Comparison of ENCODE assay signal across 11 cellular contexts in the genomic region with DNA sequence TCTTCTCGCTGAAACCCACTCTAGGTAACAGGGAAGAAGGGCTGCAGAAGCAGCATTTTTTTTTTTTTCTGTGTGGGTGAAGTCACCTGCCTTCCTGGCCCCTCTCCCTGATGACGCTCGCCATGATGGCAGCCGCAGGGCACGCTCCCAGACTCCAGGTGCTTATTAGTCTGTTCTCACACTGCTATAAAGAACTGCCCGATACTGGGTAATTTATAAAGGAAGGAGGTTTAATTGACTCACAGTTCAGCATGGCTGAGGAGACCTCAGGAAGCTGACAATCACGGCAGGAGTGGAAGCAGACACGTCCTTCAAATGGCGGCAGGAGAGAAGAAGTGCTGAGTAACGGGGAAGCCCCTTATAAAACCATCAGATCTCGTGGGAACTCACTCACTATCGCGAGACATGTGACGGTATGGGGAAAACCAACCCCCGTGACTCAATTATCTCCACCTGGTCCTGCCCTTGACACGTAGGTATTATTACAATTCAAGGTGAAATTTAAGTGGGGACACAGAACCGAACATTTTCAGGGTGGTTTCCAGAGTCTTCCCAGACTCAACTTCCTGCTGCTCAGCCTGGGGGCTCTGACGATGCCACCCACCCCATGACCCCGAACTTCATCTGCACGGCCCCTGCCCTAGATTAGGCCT. TPM values are rescaled to one million over a fixed set of nuclear protein-coding genes. Genes with fewer than 3 reads are reported as not detected.
DNase-seq lines count a peak whose midpoint lies in the region; ATAC-seq lines count a peak whose summit lies in the region.
"Had no signal": no experiment of that assay in that cellular context is flagged by ENCODE, and none has a peak within 500 bp of the region (broad histone marks: within the 10 kb centered on the region; RNA-seq: fewer than 3 reads in every experiment).

No MANE protein-coding gene starts in this region.

- ATAC-seq in GM21717 (IDR thresholded peaks at IDR 0.05; ENCODE audit: unreplicated experiment) = no peak
- ATAC-seq in GM21723 (IDR thresholded peaks at IDR 0.05; ENCODE audit: unreplicated experiment) = no peak
- ATAC-seq: pancreas had no signal

- DNase-seq in NCI-H446 treated with DMSO at 0.1 percent for 48 hours (lab: John Stamatoyannopoulos, UW) (peak; percentile 100), NCI-H446 (lab: John Stamatoyannopoulos, UW) (no peak), DMS153 (lab: John Stamatoyannopoulos, UW) (peak; percentile 31), Kasumi-1 (lab: John Stamatoyannopoulos, UW) (peak; percentile 84 to 100), RPMI7951 (ENCODE audit: low read depth) (peak; percentile 40), mucosa of gallbladder (ENCODE audit: low spot score) (no peak)
- DNase-seq: midbrain; pancreas; stimulated activated naive CD4-positive, alpha-beta T cell treated with Interleukin-2 at 50 U/mL for 16 hours had no signal

RNA-seq across cellular contexts. Expression of a gene that starts 34.9 kb away (rescaled TPM):
- 9.3 and 10.1 TPM in 2 replicates for total RNA-seq in RPMI7951 (2014; rRNA removed; shearing (Covaris generic))
- total RNA-seq in mucosa of gallbladder = 27.0 TPM

Comparison
In these comparisons a context has a peak if more than half of its experiments do, and no peak if none do; other contexts are left out.
1. DNase-seq: peak in NCI-H446 treated with DMSO at 0.1 percent for 48 hours (single experiment), DMS153 (single experiment), Kasumi-1 (2 of 2) and RPMI7951 (single experiment); none in NCI-H446 (0 of 2) and mucosa of gallbladder (single experiment).